19 cellular contexts compared by ENCODE assay signal in genomic region chr19:29214411-29214810, GRCh38. TPM values are rescaled to one million over a fixed set of nuclear protein-coding genes. Genes with fewer than 3 reads are reported as not detected.
DNase-seq lines count a peak whose midpoint lies in the region; TF ChIP-seq lines count a peak whose summit lies in the region.
"Had no signal": no experiment of that assay in that cellular context is flagged by ENCODE, and none has a peak within 500 bp of the region (broad histone marks: within the 10 kb centered on the region; RNA-seq: fewer than 3 reads in every experiment).

No MANE protein-coding gene starts in this region.

- peaks cover 28% of the 10 kb centered on the region for H3K4me1 Mint-ChIP-seq in T-helper 1 cell treated with Interleukin-12 subunit alpha and Interleukin-12 subunit beta and Interleukin-4 antibody, amounts not matched to agents 30 μg/mL and 1 μg/mL, for 36 hours (ENCODE audit: low read depth)
- H3K4me1 Mint-ChIP-seq in Caco-2 (ENCODE audit: low read depth, unreplicated experiment), result peaks cover 16% of the 10 kb centered on the region
- H3K4me1 Mint-ChIP-seq in neural crest cell, result peaks cover 26% of the 10 kb centered on the region

- intact Hi-C loops in Caco-2 (cut with micrococcal nuclease; ENCODE audit: unreplicated experiment), result no loop called here

- H3K4me3 Mint-ChIP-seq in T-helper 1 cell treated with Interleukin-12 subunit alpha and Interleukin-12 subunit beta and Interleukin-4 antibody, amounts not matched to agents 30 μg/mL and 1 μg/mL, for 36 hours, result peak overlapping the region; percentile 56
- H3K4me3 Mint-ChIP-seq in Caco-2 (ENCODE audit: unreplicated experiment), result peak overlapping the region; percentile 93
- H3K4me3 Mint-ChIP-seq in neural crest cell, result peak overlapping the region; percentile 77
- H3K4me3 Mint-ChIP-seq: CD14-positive monocyte had no signal

- no TSS peak for BruUV-seq in Caco-2 (replicated peaks; lab: Mats Ljungman, UMichigan)

- peaks cover 4% of the 10 kb centered on the region for H3K9me3 Mint-ChIP-seq in T-helper 1 cell treated with Interleukin-12 subunit alpha and Interleukin-12 subunit beta and Interleukin-4 antibody, amounts not matched to agents 30 μg/mL and 1 μg/mL, for 36 hours
- H3K9me3 Mint-ChIP-seq in Caco-2 (ENCODE audit: unreplicated experiment), result peaks cover 6% of the 10 kb centered on the region
- H3K9me3 Mint-ChIP-seq in neural crest cell, result peaks cover 3% of the 10 kb centered on the region

- H3K36me3 ChIP-seq in Caco-2 (ENCODE audit: control insufficient read depth, insufficient read depth, low read length), result no peaks in the 10 kb centered on the region

- H3K27ac Mint-ChIP-seq in T-helper 1 cell treated with Interleukin-12 subunit alpha and Interleukin-12 subunit beta and Interleukin-4 antibody, amounts not matched to agents 30 μg/mL and 1 μg/mL, for 36 hours, result no peak overlapping the region
- H3K27ac Mint-ChIP-seq in Caco-2 (ENCODE audit: unreplicated experiment) (no peak overlapping the region), neural crest cell (ENCODE audit: unreplicated experiment) (no peak overlapping the region)

- H3K4me3 ChIP-seq in Caco-2 (ENCODE audit: low read depth, low read length), result no peak overlapping the region
- H3K4me3 ChIP-seq: HAP-1, K562, SK-N-MC had no signal

- peaks cover 12% of the 10 kb centered on the region for H3K27me3 Mint-ChIP-seq in T-helper 1 cell treated with Interleukin-12 subunit alpha and Interleukin-12 subunit beta and Interleukin-4 antibody, amounts not matched to agents 30 μg/mL and 1 μg/mL, for 36 hours (ENCODE audit: low read depth)
- H3K27me3 Mint-ChIP-seq in Caco-2 (ENCODE audit: insufficient read depth, unreplicated experiment) (peaks cover 3% of the 10 kb centered on the region), neural crest cell (ENCODE audit: low read depth) (peaks cover 41% of the 10 kb centered on the region)

- DNase-seq in T-helper 1 cell (no peak), Caco-2 (no peak), islet precursor cell (peak; percentile 33), neural crest cell (ENCODE audit: low read depth, low spot score) (no peak), GM03348 (ENCODE audit: low spot score) (no peak), HPDE6-E6E7 (ENCODE audit: extremely low spot score) (no peak), NCI-H524 (lab: John Stamatoyannopoulos, UW) (no peak)
- DNase-seq: AML-193, DMS79 treated with DMSO at 0.1 percent for 48 hours, NCI-H1105, NCI-H1694 treated with DMSO at 0.1 percent for 48 hours, NCI-H226, NCI-H524 treated with DMSO at 0.1 percent for 48 hours, SHP77 had no signal

- H3K4me1 ChIP-seq in Caco-2, result peaks cover 5% of the 10 kb centered on the region

- peaks cover 21% of the 10 kb centered on the region for H3K36me3 Mint-ChIP-seq in T-helper 1 cell treated with Interleukin-12 subunit alpha and Interleukin-12 subunit beta and Interleukin-4 antibody, amounts not matched to agents 30 μg/mL and 1 μg/mL, for 36 hours (ENCODE audit: low read depth)
- H3K36me3 Mint-ChIP-seq in Caco-2 (ENCODE audit: insufficient read depth, unreplicated experiment) (peaks cover 14% of the 10 kb centered on the region), neural crest cell (ENCODE audit: low read depth) (peaks cover 13% of the 10 kb centered on the region)

- TF ChIP-seq CTCF in Caco-2 (IDR thresholded peaks at IDR 0.05; ENCODE audit: insufficient read depth in 1 of 2, low read depth in 1 of 2, low read length in 1 of 2, severe bottlenecking in 1 of 2, unreplicated experiment in 1 of 2) (no peak), neural crest cell (conservative IDR thresholded peaks at IDR 0.05) (no peak)

- CTCF ChIA-PET in Caco-2 (lab: Charles Lee), result no interaction called here

- no peaks in the 10 kb centered on the region; the same call in 1 of the 2 replicates for H3K27me3 ChIP-seq in Caco-2 (replicated peaks; ENCODE audit: control insufficient read depth, insufficient read depth, low read length)

- H3K9me3 ChIP-seq in Caco-2, result no peaks in the 10 kb centered on the region
- H3K9me3 ChIP-seq: HAP-1 had no signal

- POLR2A ChIA-PET in Caco-2 (lab: Charles Lee), result no interaction called here

RNA-seq across cellular contexts. Expression of gene UQCRFS1, which starts 1.5 kb away (rescaled TPM):
- 43.7 and 44.0 TPM in 2 replicates for total RNA-seq in Caco-2 (2022)
- total RNA-seq in neural crest cell, result 34.8 and 36.1 TPM in 2 replicates
